25 cellular contexts compared by ENCODE assay signal in genomic region chr13:98961204-98962105, GRCh38. TPM values are rescaled to one million over a fixed set of nuclear protein-coding genes. Genes with fewer than 3 reads are reported as not detected.
DNase-seq lines count a peak whose midpoint lies in the region; ATAC-seq and TF ChIP-seq lines count a peak whose summit lies in the region.
"Had no signal": no experiment of that assay in that cellular context is flagged by ENCODE, and none has a peak within 500 bp of the region (broad histone marks: within the 10 kb centered on the region; RNA-seq: fewer than 3 reads in every experiment).

No MANE protein-coding gene starts in this region.

- ATAC-seq in RWPE2 (ENCODE audit: low read depth) (peak; percentile 35; the same call in 1 of the 3 replicates), left cardiac atrium (peak; percentile 14 to 57), gastrocnemius medialis (no peak), HG02973 (IDR thresholded peaks at IDR 0.05; ENCODE audit: unreplicated experiment) (no peak), HG02763 (IDR thresholded peaks at IDR 0.05; ENCODE audit: unreplicated experiment) (no peak)
- ATAC-seq: effector memory CD8-positive, alpha-beta T cell; naive thymus-derived CD8-positive, alpha-beta T cell; pancreas; PC-3; WTC11 had no signal

- in situ Hi-C loops in gastrocnemius medialis (cut with MboI; ENCODE audit: low sequenced_read_pairs in 4 of 4): no loop called here

- H3K4me1 ChIP-seq in RWPE2 (ENCODE audit: insufficient read depth, poor library complexity, severe bottlenecking) (peaks cover 8% of the 10 kb centered on the region), gastrocnemius medialis (peaks cover 3 to 61% of the 10 kb centered on the region in 2 donors)
- H3K4me1 ChIP-seq: pancreas had no signal

- no peak for TF ChIP-seq POLR2A in gastrocnemius medialis (IDR thresholded peaks at IDR 0.05)

- H3K27me3 ChIP-seq in RWPE2 (ENCODE audit: insufficient read depth, poor library complexity, severe bottlenecking) (no peaks in the 10 kb centered on the region), gastrocnemius medialis (no peaks in the 10 kb centered on the region)
- H3K27me3 ChIP-seq: pancreas, upper lobe of right lung had no signal

- H3K9me3 ChIP-seq in RWPE2 (ENCODE audit: severe bottlenecking) (no peaks in the 10 kb centered on the region), gastrocnemius medialis (no peaks in the 10 kb centered on the region)
- H3K9me3 ChIP-seq: pancreas, upper lobe of right lung had no signal

- TF ChIP-seq CTCF in RWPE2 (IDR thresholded peaks at IDR 0.05; ENCODE audit: poor library complexity, severe bottlenecking): no peak
- TF ChIP-seq CTCF in gastrocnemius medialis (IDR thresholded peaks at IDR 0.05 in 4 of 5, conservative IDR thresholded peaks at IDR 0.05 in 1 of 5): no peak

- DNase-seq in EL: peak; percentile 57
- DNase-seq in RWPE2 (ENCODE audit: low spot score): no peak
- no peak for DNase-seq in left cardiac atrium
- no peak for DNase-seq in gastrocnemius medialis
- no peak for DNase-seq in HuH-7 (ENCODE audit: low spot score)
- no peak for DNase-seq in NCI-H1694 treated with DMSO at 0.1 percent for 48 hours (lab: John Stamatoyannopoulos, UW)
- DNase-seq: activated CD4-positive, alpha-beta T cell treated with anti-CD3 and anti-CD28 coated beads, Interleukin-2, amount 50 U/mL, for 4 hours; activated gamma-delta T cell treated with Interleukin-2 at 50 U/mL for 16 hours; CD4-positive, alpha-beta memory T cell; effector memory CD8-positive, alpha-beta T cell; GOT3; kidney; mesendoderm; naive thymus-derived CD8-positive, alpha-beta T cell; NCI-H1048; NCI-H2029 treated with DMSO at 0.1 percent for 48 hours; pancreas; PC-3; stimulated activated CD4-positive, alpha-beta T cell treated with anti-CD3 and anti-CD28 coated beads, Interleukin-1b, Interleukin-23, amount 100 ng/mL, for 48 hours; stimulated activated naive CD4-positive, alpha-beta T cell treated with Interleukin-2 at 50 U/mL for 16 hours; upper lobe of right lung had no signal

- H3K36me3 ChIP-seq in RWPE2 (ENCODE audit: low read depth) (0 out of 2 replicates have a peak, but pooled peaks cover 3% of the 10 kb centered on the region), gastrocnemius medialis (no peaks in the 10 kb centered on the region)
- H3K36me3 ChIP-seq: pancreas, upper lobe of right lung had no signal

- H3K4me3 ChIP-seq in RWPE2 (ENCODE audit: severe bottlenecking) (no peak overlapping the region), gastrocnemius medialis (no peak overlapping the region)
- H3K4me3 ChIP-seq: pancreas, upper lobe of right lung had no signal

- intact Hi-C loops in left cardiac atrium (cut with DNase I) (loop anchor here in 1 of 2 donors (10.0 kb wide), 1 partner anchor 47 kb away; no protein-coding TSS in a partner anchor), gastrocnemius medialis (cut with DNase I; ENCODE audit: low total_unique reads) (no loop called here)

- H3K27ac ChIP-seq in RWPE2 (ENCODE audit: poor library complexity, severe bottlenecking) (no peak overlapping the region), gastrocnemius medialis (peak overlapping the region; percentile 40 to 70 (median 58))
- H3K27ac ChIP-seq: KMS-11, pancreas, upper lobe of right lung had no signal

RNA-seq across cellular contexts. Expression of gene DOCK9, which starts 16.4 kb away (rescaled TPM):
- total RNA-seq in left cardiac atrium (10 to 100 TPM; 42.1 to 67.5 TPM), gastrocnemius medialis (10 to 100 TPM; 31.4 to 46.7 (median 45.6) TPM)

Comparison
In these comparisons a context has a peak if more than half of its experiments do, and no peak if none do; other contexts are left out.
1. ATAC-seq: peak in RWPE2 (single experiment) and left cardiac atrium (2 of 2); none in gastrocnemius medialis (0 of 2), HG02973 (single experiment) and HG02763 (single experiment).